In the genomic region with DNA sequence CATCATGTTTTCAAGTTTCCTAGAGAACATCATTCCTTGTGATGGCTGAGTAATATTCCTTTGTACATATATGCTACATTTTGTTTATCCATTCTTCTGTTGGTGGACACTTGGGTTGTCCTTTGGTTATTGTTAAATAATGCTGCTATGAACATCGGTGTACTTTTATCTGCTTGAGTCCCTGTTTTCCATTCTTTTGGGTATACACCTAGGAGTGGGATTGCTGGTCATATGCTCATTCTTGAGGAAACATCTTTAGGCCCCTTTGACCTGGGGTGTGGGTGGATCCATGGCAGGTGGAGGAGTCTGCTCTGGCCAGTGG, we compare ENCODE assay signal across 8 cellular contexts.
"Had no signal": no experiment of that assay in that cellular context is flagged by ENCODE, and none has a peak within 500 bp of the region (broad histone marks: within the 10 kb centered on the region; RNA-seq: fewer than 3 reads in every experiment).

No MANE protein-coding gene starts in this region.

- H2AFZ ChIP-seq: GM23248 had no signal

- H3K9me3 Mint-ChIP-seq: HFFc6, IgD-negative memory B cell had no signal

- DNase-seq: GM23248, GOT3, H7, HFFc6, KG1 had no signal

- H3K4me3 Mint-ChIP-seq: HFFc6, IgD-negative memory B cell had no signal

- H3K4me1 ChIP-seq: HAP-1 had no signal

- H3K36me3 ChIP-seq: HAP-1 had no signal

- H3K27me3 Mint-ChIP-seq: IgD-negative memory B cell had no signal

- H3K27ac Mint-ChIP-seq: HFFc6, IgD-negative memory B cell had no signal

- H3K9ac ChIP-seq: GM23248 had no signal

- H3K9me3 ChIP-seq: HAP-1 had no signal

- H3K27ac ChIP-seq: GM23248 had no signal

- H3K4me3 ChIP-seq: GM23248, HAP-1 had no signal

- ATAC-seq: HCT116 had no signal
